ENCODE assay signal across 37 cellular contexts in the genomic region with DNA sequence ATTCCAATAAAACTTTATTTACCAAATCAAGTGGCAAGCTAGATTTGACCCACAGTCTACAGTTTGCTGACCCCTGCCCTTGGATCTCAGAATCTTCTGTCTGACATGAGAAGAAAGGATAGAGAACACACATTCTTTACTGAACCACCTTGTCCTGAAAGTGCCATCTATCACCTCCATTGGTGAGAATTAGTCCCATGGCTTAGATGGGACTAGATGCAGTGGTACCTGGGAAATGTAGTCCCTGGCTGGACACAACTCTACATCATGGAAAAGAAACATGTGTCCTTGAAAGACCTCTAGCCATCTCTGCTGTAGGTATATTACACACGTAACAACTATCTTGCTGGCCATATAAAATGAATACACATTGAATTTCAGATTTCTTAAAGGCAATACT.
"Had no signal": no experiment of that assay in that cellular context is flagged by ENCODE, and none has a peak within 500 bp of the region (broad histone marks: within the 10 kb centered on the region; RNA-seq: fewer than 3 reads in every experiment).

No MANE protein-coding gene starts in this region.

- FAIRE-seq: bronchial epithelial cell, RCC 7860 had no signal

- H2AFZ ChIP-seq: PC-9 had no signal

- H3K4me1 Mint-ChIP-seq: activated CD4-positive, alpha-beta memory T cell treated with anti-CD3 and anti-CD28 coated beads, Interleukin-2, amount 10 ng/mL, durations not matched to agents 7 days and 5 days; activated CD8-positive, alpha-beta memory T cell treated with anti-CD3 and anti-CD28 coated beads, Interleukin-2, amount 10 ng/mL, durations not matched to agents 7 days and 5 days; activated naive CD4-positive, alpha-beta T cell treated with anti-CD3 and anti-CD28 coated beads, Interleukin-2, amount 10 ng/mL, durations not matched to agents 7 days and 5 days; activated naive CD8-positive, alpha-beta T cell treated with anti-CD3 and anti-CD28 coated beads, Interleukin-2, amount 50 U/mL, for 24 hours; brain had no signal

- H3K4me2 ChIP-seq: PC-9 had no signal

- H3K27ac ChIP-seq: PC-9, RWPE1, VCaP had no signal

- ATAC-seq: activated CD8-positive, alpha-beta memory T cell treated with anti-CD3 and anti-CD28 coated beads, Interleukin-2, amount 10 ng/mL, durations not matched to agents 7 days and 5 days; activated naive CD8-positive, alpha-beta T cell treated with anti-CD3 and anti-CD28 coated beads, Interleukin-2, amount 50 U/mL, for 24 hours; Right ventricle myocardium inferior had no signal

- H3K27me3 Mint-ChIP-seq: activated CD8-positive, alpha-beta memory T cell treated with anti-CD3 and anti-CD28 coated beads, Interleukin-2, amount 10 ng/mL, durations not matched to agents 7 days and 5 days had no signal

- H3K4me3 ChIP-seq: PC-9 had no signal

- H3K9me3 Mint-ChIP-seq: activated CD4-positive, alpha-beta memory T cell treated with anti-CD3 and anti-CD28 coated beads, Interleukin-2, amount 10 ng/mL, durations not matched to agents 7 days and 5 days; activated naive CD8-positive, alpha-beta T cell treated with anti-CD3 and anti-CD28 coated beads, Interleukin-2, amount 50 U/mL, for 24 hours had no signal

- H3K4me3 Mint-ChIP-seq: activated CD4-positive, alpha-beta memory T cell treated with anti-CD3 and anti-CD28 coated beads, Interleukin-2, amount 10 ng/mL, durations not matched to agents 7 days and 5 days; activated CD8-positive, alpha-beta memory T cell treated with anti-CD3 and anti-CD28 coated beads, Interleukin-2, amount 10 ng/mL, durations not matched to agents 7 days and 5 days; activated naive CD4-positive, alpha-beta T cell treated with anti-CD3 and anti-CD28 coated beads, Interleukin-2, amount 10 ng/mL, durations not matched to agents 7 days and 5 days; activated naive CD8-positive, alpha-beta T cell; activated naive CD8-positive, alpha-beta T cell treated with anti-CD3 and anti-CD28 coated beads, Interleukin-2, amount 50 U/mL, for 24 hours; brain had no signal

- H3K27ac Mint-ChIP-seq: activated CD4-positive, alpha-beta memory T cell treated with anti-CD3 and anti-CD28 coated beads, Interleukin-2, amount 10 ng/mL, durations not matched to agents 7 days and 5 days; activated CD8-positive, alpha-beta memory T cell treated with anti-CD3 and anti-CD28 coated beads, Interleukin-2, amount 10 ng/mL, durations not matched to agents 7 days and 5 days; activated naive CD4-positive, alpha-beta T cell treated with anti-CD3 and anti-CD28 coated beads, Interleukin-2, amount 10 ng/mL, durations not matched to agents 7 days and 5 days; activated naive CD8-positive, alpha-beta T cell; activated naive CD8-positive, alpha-beta T cell treated with anti-CD3 and anti-CD28 coated beads, Interleukin-2, amount 50 U/mL, for 24 hours; brain had no signal

- H3K36me3 Mint-ChIP-seq: activated CD8-positive, alpha-beta memory T cell treated with anti-CD3 and anti-CD28 coated beads, Interleukin-2, amount 10 ng/mL, durations not matched to agents 7 days and 5 days; activated naive CD4-positive, alpha-beta T cell treated with anti-CD3 and anti-CD28 coated beads, Interleukin-2, amount 10 ng/mL, durations not matched to agents 7 days and 5 days; activated naive CD8-positive, alpha-beta T cell; brain had no signal

- DNase-seq: activated CD4-positive, alpha-beta memory T cell treated with anti-CD3 and anti-CD28 coated beads, Interleukin-2, amount 10 ng/mL, durations not matched to agents 7 days and 5 days; activated CD4-positive, alpha-beta T cell treated with anti-CD3 and anti-CD28 coated beads for 1 hour; activated CD4-positive, alpha-beta T cell treated with anti-CD3 and anti-CD28 coated beads for 48 hours; activated CD4-positive, CD25-positive, alpha-beta regulatory T cell; activated CD8-positive, alpha-beta memory T cell treated with anti-CD3 and anti-CD28 coated beads for 24 hours; activated CD8-positive, alpha-beta memory T cell treated with anti-CD3 and anti-CD28 coated beads, Interleukin-2, amount 10 ng/mL, durations not matched to agents 7 days and 5 days; activated CD8-positive, alpha-beta memory T cell treated with anti-CD3 and anti-CD28 coated beads, Interleukin-2, amount 50 U/mL, for 48 hours; activated effector memory CD4-positive, alpha-beta T cell treated with Interleukin-2 at 50 U/mL for 16 hours; activated naive CD4-positive, alpha-beta T cell treated with anti-CD3 and anti-CD28 coated beads, Interleukin-2, amount 10 ng/mL, durations not matched to agents 7 days and 5 days; activated naive CD8-positive, alpha-beta T cell treated with anti-CD3 and anti-CD28 coated beads, Interleukin-2, amount 50 U/mL, for 24 hours; activated T-cell treated with anti-CD3 and anti-CD28 coated beads, Interleukin-2, amount 50 U/mL, for 48 hours; anterior cingulate cortex; caudate nucleus; cerebellar nuclear complex; MM.1S; NCI-H1092 treated with DMSO at 0.1 percent for 48 hours; NCI-H146; NCI-H187; NCI-H2029 treated with DMSO at 0.1 percent for 48 hours; NCI-H2107; NCI-H2171; NCI-H510A treated with DMSO at 0.1 percent for 48 hours; NCI-H526 treated with DMSO at 0.1 percent for 48 hours; NCI-H774; PC-9; SIG-M5; SW 1271; T-helper 1 cell; T-helper 2 cell; T-helper 9 cell had no signal
